Comparison of ENCODE assay signal across 8 cellular contexts in the genomic region with DNA sequence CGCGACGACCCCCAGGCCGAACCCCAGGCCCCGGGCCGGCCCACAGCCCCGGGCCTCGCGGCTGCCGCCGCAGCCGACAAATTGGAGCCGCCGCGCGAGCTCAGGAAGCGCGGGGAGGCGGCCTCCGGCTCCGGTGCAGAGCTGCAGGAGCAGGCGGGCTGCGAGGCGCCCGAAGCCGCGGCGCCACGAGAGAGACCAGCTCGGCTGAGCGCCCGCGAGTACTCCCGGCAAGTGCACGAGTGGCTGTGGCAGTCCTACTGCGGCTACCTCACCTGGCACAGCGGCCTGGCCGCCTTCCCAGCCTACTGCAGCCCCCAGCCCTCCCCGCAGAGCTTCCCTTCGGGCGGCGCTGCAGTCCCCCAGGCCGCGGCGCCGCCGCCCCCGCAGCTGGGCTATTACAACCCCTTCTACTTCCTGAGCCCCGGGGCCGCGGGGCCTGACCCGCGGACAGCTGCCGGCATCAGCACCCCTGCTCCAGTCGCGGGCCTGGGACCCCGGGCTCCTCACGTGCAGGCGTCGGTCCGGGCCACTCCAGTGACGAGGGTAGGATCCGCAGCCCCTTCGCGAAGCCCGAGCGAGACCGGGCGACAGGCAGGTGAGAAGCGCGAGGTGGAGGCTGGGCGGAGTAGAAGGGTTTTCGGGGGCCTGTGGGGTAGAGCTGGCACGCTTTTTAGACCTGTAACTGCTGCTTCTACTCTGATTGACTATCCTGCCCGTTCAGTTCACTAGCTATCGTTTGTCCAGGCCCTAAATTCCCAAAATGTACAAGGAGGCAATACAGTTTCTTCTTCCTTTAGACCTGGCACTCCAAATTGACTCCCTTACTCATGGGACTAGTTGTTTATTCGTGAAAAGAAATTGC. TPM values are rescaled to one million over a fixed set of nuclear protein-coding genes. Genes with fewer than 3 reads are reported as not detected.
A peak's percentile ranks its signal among the peaks of the same experiment; 100 is the strongest.
DNase-seq lines count a peak whose midpoint lies in the region; FAIRE-seq and TF ChIP-seq lines count a peak whose summit lies in the region.

No MANE protein-coding gene starts in this region.

- in situ Hi-C loops in HAP-1 (cut with MboI; ENCODE audit: low sequenced_read_pairs): no loop called here

- no peak for TF ChIP-seq CTCF in Loucy (conservative IDR thresholded peaks at IDR 0.05; ENCODE audit: low read length)
- TF ChIP-seq CTCF in liver (IDR thresholded peaks at IDR 0.05; ENCODE audit: low read depth, low read length, missing input control): no peak

- no peak for TF ChIP-seq RAD21 in liver (IDR thresholded peaks at IDR 0.05)

- WGBS in liver: under 1% methylated on average over 77 of the region's 77 CpGs

- H3K9me2 ChIP-seq in Loucy (replicated peaks; ENCODE audit: low read depth, low read length): no peaks in the 10 kb centered on the region

- H3K27ac ChIP-seq in cingulate gyrus (ENCODE audit: low read depth, low read length): peak overlapping the region; percentile 96
- H3K27ac ChIP-seq in liver (ENCODE audit: low read depth in 1 of 2, low read length in 2 of 2): peak overlapping the region; percentile 97 to 98

- H3K4me3 ChIP-seq in HAP-1 (peak overlapping the region; percentile 65), Loucy (ENCODE audit: low read length, poor library complexity, severe bottlenecking) (peak overlapping the region; percentile 80), liver (ENCODE audit: low read depth in 1 of 3, low read length in 3 of 3) (peak overlapping the region; percentile 83 to 90 (median 85))

- H3K79me2 ChIP-seq in Loucy (ENCODE audit: insufficient read depth, low read length): peaks cover 22% of the 10 kb centered on the region

- no peak for TF ChIP-seq POLR2A in GM12891 (IDR thresholded peaks at IDR 0.05; ENCODE audit: low read depth, low read length)

- DNase-seq in GM12891 (ENCODE audit: insufficient read length, low spot score) (peak; percentile 31), HAP-1 (ENCODE audit: low spot score in 2 of 2) (peak; percentile 14 to 55), H4 (ENCODE audit: low spot score) (no peak)
- DNase-seq in activated CD4-positive, alpha-beta T cell treated with anti-CD3 and anti-CD28 coated beads for 4 hours: peak; percentile 37 to 39
- DNase-seq in stimulated activated CD4-positive, alpha-beta T cell treated with anti-CD3 and anti-CD28 coated beads, TNF-alpha, amount 100 ng/mL, for 4 hours (ENCODE audit: low read depth in 3 of 3): peak in 2 of 3 experiments; percentile 15 to 34

- peak; percentile 35 for FAIRE-seq in GM12891 (lab: Jason Lieb, UNC)

- H3K4me1 ChIP-seq in HAP-1 (peaks cover 6% of the 10 kb centered on the region), Loucy (ENCODE audit: insufficient read depth, low read length, poor library complexity, severe bottlenecking) (peaks cover 36% of the 10 kb centered on the region), liver (ENCODE audit: control insufficient read depth in 4 of 4, insufficient read depth in 4 of 4, low read length in 3 of 4) (peaks cover 5 to 29% (median 14%) of the 10 kb centered on the region in 4 donors)

- H3K9ac ChIP-seq in Loucy (ENCODE audit: low read depth, low read length, poor library complexity, severe bottlenecking) (peak overlapping the region; percentile 75), liver (ENCODE audit: low read depth in 1 of 2, low read length in 2 of 2) (peak overlapping the region; percentile 93 to 99)

- H3F3A ChIP-seq in Loucy (ENCODE audit: low read depth): no peaks in the 10 kb centered on the region

- peak overlapping the region; percentile 67 for H2AFZ ChIP-seq in Loucy (ENCODE audit: low read length)

- H3K27me3 ChIP-seq in HAP-1 (ENCODE audit: low read depth) (peaks cover 2% of the 10 kb centered on the region; the same call in 1 of the 2 replicates), Loucy (ENCODE audit: insufficient read depth, low read length, poor library complexity, severe bottlenecking) (no peaks in the 10 kb centered on the region), liver (ENCODE audit: control insufficient read depth in 4 of 4, insufficient read depth in 4 of 4, low read length in 3 of 4) (no peaks in the 10 kb centered on the region)

- peak overlapping the region; percentile 84 for H3K4me2 ChIP-seq in Loucy (ENCODE audit: low read depth, low read length, poor library complexity, severe bottlenecking)

- H3K36me3 ChIP-seq in HAP-1 (replicated peaks) (peaks cover 3% of the 10 kb centered on the region), Loucy (ENCODE audit: insufficient read depth, low read length) (no peaks in the 10 kb centered on the region), liver (ENCODE audit: control insufficient read depth in 4 of 4, insufficient read depth in 3 of 4, low read depth in 1 of 4, low read length in 3 of 4) (peaks cover 0 to 6% (median 1%) of the 10 kb centered on the region in 4 donors)

- peaks cover 22% of the 10 kb centered on the region for H4K20me1 ChIP-seq in Loucy (ENCODE audit: insufficient read depth, low read length, poor library complexity, severe bottlenecking)

- H3K9me3 ChIP-seq in HAP-1 (no peaks in the 10 kb centered on the region), Loucy (ENCODE audit: insufficient read depth, low read depth, low read length) (no peaks in the 10 kb centered on the region), liver (ENCODE audit: control insufficient read depth in 4 of 4, low read length in 3 of 4) (no peaks in the 10 kb centered on the region)

TF ChIP-seq in GM12891, 5 proteins besides CTCF, POLR2A, EP300 and RAD21:
- TF ChIP-seq PAX5 (IDR thresholded peaks at IDR 0.05; ENCODE audit: insufficient read depth, low read length, severe bottlenecking): no peak
- no peak for TF ChIP-seq POLR2AphosphoS5 (IDR thresholded peaks at IDR 0.05; ENCODE audit: low read depth, low read length)
TF ChIP-seq in GM12891: peak in this region for 0.

TF ChIP-seq in liver, 16 proteins besides CTCF, POLR2A, EP300 and RAD21:
- peak; percentile 17 for TF ChIP-seq YY1 (IDR thresholded peaks at IDR 0.05)
- no peak for TF ChIP-seq JUND (IDR thresholded peaks at IDR 0.05)
- TF ChIP-seq EGR1 (IDR thresholded peaks at IDR 0.05; ENCODE audit: low read depth in 2 of 2): peak in 1 of 2 donors; percentile 56
- TF ChIP-seq, protein P1, sequence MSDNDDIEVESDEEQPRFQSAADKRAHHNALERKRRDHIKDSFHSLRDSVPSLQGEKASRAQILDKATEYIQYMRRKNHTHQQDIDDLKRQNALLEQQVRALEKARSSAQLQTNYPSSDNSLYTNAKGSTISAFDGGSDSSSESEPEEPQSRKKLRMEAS (IDR thresholded peaks at IDR 0.05): no peak
- TF ChIP-seq HNF4A (conservative IDR thresholded peaks at IDR 0.05): no peak
TF ChIP-seq in liver: peak in this region for 2.

RNA-seq across cellular contexts. Expression of a gene that starts 0.7 kb away (rescaled TPM):
- 3.6 TPM for polyA plus RNA-seq in GM12891 (2012; ENCODE audit: low read depth, missing spikeins)
- 10 to 100 TPM; 20.7 to 47.2 TPM for total RNA-seq in liver
- 10 to 100 TPM; 20.7 to 21.1 TPM for polyA plus RNA-seq in liver
- total RNA-seq in H4 (2014; rRNA removed; shearing (Covaris generic)): 5.5 and 7.1 TPM in 2 replicates
